ENCODE assay signal across 1 cellular context in genomic region chr9:2180171-2180570, GRCh38.
TF ChIP-seq lines count a peak whose summit lies in the region.

No MANE protein-coding gene starts in this region.

TF ChIP-seq in GM23338, 12 proteins besides CTCF, POLR2A, EP300 and RAD21 (continued from another document):
- no peak for TF ChIP-seq ZNF462 (CRISPR knock-in tag; IDR thresholded peaks at IDR 0.05)
- TF ChIP-seq NANOG (IDR thresholded peaks at IDR 0.05; ENCODE audit: borderline replicate concordance), result no peak
- no peak for TF ChIP-seq EZH2 (IDR thresholded peaks at IDR 0.05; ENCODE audit: low read depth, unreplicated experiment)
- no peak for TF ChIP-seq STAT1 (IDR thresholded peaks at IDR 0.05; ENCODE audit: unreplicated experiment)
- no peak for TF ChIP-seq ZNF114 (CRISPR knock-in tag; IDR thresholded peaks at IDR 0.05)
- TF ChIP-seq ETS1 (IDR thresholded peaks at IDR 0.05), result no peak
